1 cellular context compared by ENCODE assay signal in genomic region chr19:6048348-6048747, GRCh38.
TF ChIP-seq lines count a peak whose summit lies in the region.

No MANE protein-coding gene starts in this region.

TF ChIP-seq in K562, 482 proteins besides CTCF, POLR2A, EP300 and RAD21 (continued from another document):
- no peak for TF ChIP-seq MGA (IDR thresholded peaks at IDR 0.05)
TF ChIP-seq in K562: peak in this region for 0.
